In the genomic region with DNA sequence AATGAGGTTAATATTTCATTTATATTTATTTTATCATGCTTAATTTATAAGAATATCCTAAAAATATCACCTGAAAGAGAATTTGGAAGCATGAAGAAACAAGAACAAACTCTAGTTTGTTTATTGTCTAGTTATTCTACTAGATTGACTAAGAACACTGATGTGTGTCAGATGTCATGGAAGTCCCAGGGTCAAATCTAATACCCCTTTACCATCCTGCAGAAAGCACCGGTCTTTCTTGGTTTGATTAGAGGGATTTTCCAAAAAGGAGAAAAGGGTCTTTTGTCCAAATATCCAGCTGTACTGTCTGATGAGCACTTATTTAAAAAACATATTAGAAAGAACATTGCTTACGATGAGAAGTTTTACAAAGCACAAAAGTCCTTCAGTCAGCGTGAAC, we compare ENCODE assay signal across 11 cellular contexts. TPM values are rescaled to one million over a fixed set of nuclear protein-coding genes. Genes with fewer than 3 reads are reported as not detected.
"Had no signal": no experiment of that assay in that cellular context is flagged by ENCODE, and none has a peak within 500 bp of the region (broad histone marks: within the 10 kb centered on the region; RNA-seq: fewer than 3 reads in every experiment).

No MANE protein-coding gene starts in this region.

- H3K4me1 ChIP-seq: HAP-1 had no signal

- H3K9me3 ChIP-seq: HAP-1 had no signal

- ATAC-seq: GM23338, HCT116 had no signal

- H3K4me2 ChIP-seq: GM23338 had no signal

- H3K4me3 ChIP-seq: GM23248, GM23338, HAP-1 had no signal

- FAIRE-seq: H1, H54 had no signal

- H3K36me3 ChIP-seq: HAP-1 had no signal

- H3K9ac ChIP-seq: GM23248 had no signal

- H3K27ac ChIP-seq: GM23248 had no signal

- H2AFZ ChIP-seq: GM23248, GM23338 had no signal

- DNase-seq: GM23248, GOT3, H7, H9, HCEC 1CT, HFFc6 had no signal

RNA-seq across cellular contexts. Expression of gene CR2, which starts 20.7 kb away (rescaled TPM):
- total RNA-seq: GM23248, HFFc6 had no signal
- polyA plus RNA-seq: GM23248 had no signal
